Comparison of ENCODE assay signal across 1 cellular context in the genomic region with DNA sequence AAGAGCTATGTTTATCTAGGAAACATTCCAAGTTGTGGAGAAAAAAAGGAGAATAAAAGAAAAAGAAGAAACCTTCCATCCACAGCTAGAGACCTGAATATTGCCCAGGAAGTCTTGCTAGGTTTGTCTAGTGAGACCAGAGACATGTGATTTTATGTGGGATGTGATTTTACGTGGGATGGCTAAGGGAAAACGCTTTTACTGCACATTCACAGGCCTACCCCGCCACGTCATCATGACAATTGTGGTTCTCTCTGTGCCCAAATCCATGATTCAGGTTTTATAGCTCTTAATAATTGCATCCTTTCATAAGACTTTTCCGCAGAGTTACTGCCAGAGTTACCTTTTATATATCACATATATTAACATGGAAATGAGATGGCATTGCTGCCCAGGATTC.
TF ChIP-seq lines count a peak whose summit lies in the region.

No MANE protein-coding gene starts in this region.

TF ChIP-seq in HepG2, 621 proteins besides CTCF, POLR2A, EP300 and RAD21 (continued from another document):
- TF ChIP-seq CREB1 (IDR thresholded peaks at IDR 0.05): peak; percentile 56
- no peak for TF ChIP-seq CREB1 (CRISPR knock-in tag; IDR thresholded peaks at IDR 0.05)
TF ChIP-seq in HepG2: peak in this region for 1.
